Comparison of ENCODE assay signal across 24 cellular contexts in the genomic region with DNA sequence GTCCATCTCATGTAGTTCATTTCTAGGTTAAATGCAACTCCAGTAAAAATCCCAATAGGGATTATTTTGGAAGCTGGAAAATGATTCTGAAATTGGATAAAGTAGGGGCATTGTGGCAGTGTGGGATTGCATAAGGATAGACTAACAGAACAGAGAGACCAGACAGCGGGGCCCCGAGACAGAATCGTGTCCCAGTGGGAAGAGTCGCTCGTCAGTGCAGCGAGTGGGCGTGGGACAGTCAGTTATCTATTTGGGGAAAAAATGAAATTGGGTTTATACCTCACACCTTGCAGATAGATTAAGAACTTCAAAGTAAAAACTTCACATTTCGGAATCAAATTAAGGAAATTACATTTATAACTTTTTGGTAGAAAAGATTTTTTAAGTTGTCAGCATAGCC. TPM values are rescaled to one million over a fixed set of nuclear protein-coding genes. Genes with fewer than 3 reads are reported as not detected.
"Had no signal": no experiment of that assay in that cellular context is flagged by ENCODE, and none has a peak within 500 bp of the region (broad histone marks: within the 10 kb centered on the region; RNA-seq: fewer than 3 reads in every experiment).

No MANE protein-coding gene starts in this region.

- H3K27me3 Mint-ChIP-seq: naive thymus-derived CD4-positive, alpha-beta T cell; type B pancreatic cell had no signal

- H3K27ac Mint-ChIP-seq: endodermal cell; stimulated activated effector memory CD8-positive, alpha-beta T cell treated with anti-CD3 and anti-CD28 coated beads, Interleukin-12 subunit alpha, Interleukin-12 subunit beta, amount 100 ng/mL, for 72 hours; type B pancreatic cell had no signal

- DNase-seq: effector CD4-positive, alpha-beta T cell; endodermal cell; heart right ventricle; hypothalamus; islet precursor cell; mammary epithelial cell; naive thymus-derived CD4-positive, alpha-beta T cell; psoas muscle; retina; stimulated activated CD4-positive, alpha-beta T cell treated with anti-CD3 and anti-CD28 coated beads, Interleukin-4, amount 100 ng/mL, for 1 hour; stimulated activated CD8-positive, alpha-beta memory T cell treated with anti-CD3 and anti-CD28 coated beads, Interleukin-4, amount 100 ng/mL, for 48 hours; stimulated activated naive CD8-positive, alpha-beta T cell treated with anti-CD3 and anti-CD28 coated beads, Interleukin-15, Interleukin-2, amounts not matched to agents 100 U/mL and 50 U/mL, for 24 hours; thyroid gland had no signal

- H3K4me3 Mint-ChIP-seq: endodermal cell; naive thymus-derived CD4-positive, alpha-beta T cell; stimulated activated effector memory CD8-positive, alpha-beta T cell treated with anti-CD3 and anti-CD28 coated beads, Interleukin-12 subunit alpha, Interleukin-12 subunit beta, amount 100 ng/mL, for 72 hours; type B pancreatic cell had no signal

- H3K9me3 Mint-ChIP-seq: endodermal cell; naive thymus-derived CD4-positive, alpha-beta T cell; stimulated activated effector memory CD8-positive, alpha-beta T cell treated with anti-CD3 and anti-CD28 coated beads, Interleukin-12 subunit alpha, Interleukin-12 subunit beta, amount 100 ng/mL, for 72 hours; type B pancreatic cell had no signal

- H3K4me3 ChIP-seq: coronary artery, heart right ventricle, psoas muscle, right lobe of liver, suprapubic skin, thyroid gland had no signal

RNA-seq across cellular contexts. Expression of a gene that starts 26.8 kb away (rescaled TPM):
- total RNA-seq: dermis microvascular lymphatic vessel endothelial cell, frontal cortex, heart right ventricle, left lobe of liver, lower leg skin, mammary epithelial cell, mesenteric fat pad, psoas muscle, right lobe of liver, suprapubic skin had no signal

RNA-seq across cellular contexts. Expression of a gene that starts 39.7 kb away (rescaled TPM):
- total RNA-seq: frontal cortex, left lobe of liver, mesenteric fat pad, mononuclear cell, right lobe of liver had no signal
